26 cellular contexts compared by ENCODE assay signal in the genomic region with DNA sequence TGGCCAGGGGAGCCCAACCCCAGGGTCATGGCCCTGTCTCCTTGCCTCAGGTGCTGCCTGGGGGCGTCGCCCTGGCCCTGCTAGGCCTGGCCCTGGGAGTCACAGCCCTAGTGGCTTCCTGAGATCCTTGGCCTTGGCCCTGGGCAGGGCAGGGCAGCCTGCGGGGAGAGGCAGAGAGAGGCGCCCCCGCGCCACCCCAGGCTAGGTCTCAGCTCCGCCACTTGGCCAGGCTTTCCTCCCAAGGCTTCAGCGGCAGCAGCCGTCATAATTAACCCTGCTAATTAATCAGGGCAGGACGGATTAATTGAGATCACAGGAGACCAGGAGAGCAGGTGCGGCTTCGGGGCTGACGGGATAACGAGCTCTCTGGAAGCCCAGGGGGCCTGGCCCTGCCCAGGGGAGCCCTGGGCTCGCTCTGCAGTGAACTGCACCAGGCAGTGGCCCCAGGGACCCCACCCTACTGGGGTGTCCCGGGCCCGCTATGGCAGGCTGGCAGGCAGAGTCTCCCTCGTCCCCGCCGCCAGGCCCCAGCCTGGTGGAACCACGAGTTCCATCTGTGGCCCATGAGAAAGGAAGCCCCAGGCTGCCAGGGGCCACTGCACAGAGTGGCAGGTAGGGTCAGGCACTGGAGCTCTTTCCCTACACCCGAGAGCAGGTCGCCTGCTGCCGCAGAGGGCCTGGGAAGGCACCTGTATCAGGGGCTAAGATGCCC.
"Had no signal": no experiment of that assay in that cellular context is flagged by ENCODE, and none has a peak within 500 bp of the region (broad histone marks: within the 10 kb centered on the region; RNA-seq: fewer than 3 reads in every experiment).

No MANE protein-coding gene starts in this region.

- H3K36me3 Mint-ChIP-seq: activated naive CD8-positive, alpha-beta T cell treated with anti-CD3 and anti-CD28 coated beads for 36 hours; immature natural killer cell; naive B cell had no signal

- ATAC-seq: activated CD4-positive, alpha-beta T cell treated with anti-CD3 and anti-CD28 coated beads for 36 hours; activated T-cell treated with anti-CD3 and anti-CD28 coated beads, Interleukin-2, amount 50 U/mL, for 4 hours; foreskin keratinocyte; left lobe of liver; stimulated activated naive CD8-positive, alpha-beta T cell treated with anti-CD3 and anti-CD28 coated beads, Interleukin-15, amount 100 ng/mL, for 72 hours had no signal

- H3K27ac ChIP-seq: foreskin keratinocyte, hepatocyte, lower lobe of right lung, neutrophil, ovary, prostate gland, spleen, suprapubic skin, transverse colon, uterus had no signal

- H3K9me3 Mint-ChIP-seq: activated B cell treated with CpG ODN at 0.5 μM for 24 hours; activated naive CD8-positive, alpha-beta T cell treated with anti-CD3 and anti-CD28 coated beads for 36 hours; activated T-cell treated with anti-CD3 and anti-CD28 coated beads, Interleukin-2, amount 50 U/mL, for 4 hours; immature natural killer cell; naive B cell; stimulated activated naive CD8-positive, alpha-beta T cell treated with anti-CD3 and anti-CD28 coated beads, Interleukin-15, amount 100 ng/mL, for 72 hours had no signal

- H3K27ac Mint-ChIP-seq: activated B cell treated with CpG ODN at 0.5 μM for 24 hours; activated CD4-positive, alpha-beta T cell treated with anti-CD3 and anti-CD28 coated beads for 36 hours; activated naive CD8-positive, alpha-beta T cell treated with anti-CD3 and anti-CD28 coated beads for 36 hours; immature natural killer cell; naive B cell; stimulated activated naive CD8-positive, alpha-beta T cell treated with anti-CD3 and anti-CD28 coated beads, Interleukin-15, amount 100 ng/mL, for 72 hours had no signal

- DNase-seq: activated B cell treated with CpG ODN at 0.5 μM for 24 hours; activated CD4-positive, alpha-beta T cell treated with anti-CD3 and anti-CD28 coated beads for 36 hours; activated CD4-positive, alpha-beta T cell treated with anti-CD3 and anti-CD28 coated beads, Interleukin-2, amount 50 U/mL, for 48 hours; activated CD8-positive, alpha-beta memory T cell treated with anti-CD3 and anti-CD28 coated beads, Interleukin-2, amount 50 U/mL, for 48 hours; activated naive CD4-positive, alpha-beta T cell treated with Interleukin-2 at 50 U/mL for 16 hours; activated naive CD8-positive, alpha-beta T cell treated with anti-CD3 and anti-CD28 coated beads for 36 hours; activated T-cell treated with anti-CD3 and anti-CD28 coated beads, Interleukin-2, amount 50 U/mL, for 4 hours; central memory CD4-positive, alpha-beta T cell; dermis blood vessel endothelial cell; effector CD8-positive, alpha-beta T cell; erythroblast; foreskin keratinocyte; immature natural killer cell; lower lobe of right lung; naive B cell; ovary; spleen; stimulated activated CD4-positive, alpha-beta T cell treated with anti-CD3 and anti-CD28 coated beads, Interleukin-4, amount 100 ng/mL, for 1 hour; stimulated activated naive CD8-positive, alpha-beta T cell treated with anti-CD3 and anti-CD28 coated beads, Interleukin-15, amount 100 ng/mL, for 72 hours; transverse colon; uterus had no signal

- H3K4me3 Mint-ChIP-seq: activated B cell treated with CpG ODN at 0.5 μM for 24 hours; activated CD4-positive, alpha-beta T cell treated with anti-CD3 and anti-CD28 coated beads for 36 hours; activated naive CD8-positive, alpha-beta T cell treated with anti-CD3 and anti-CD28 coated beads for 36 hours; activated T-cell treated with anti-CD3 and anti-CD28 coated beads, Interleukin-2, amount 50 U/mL, for 4 hours; immature natural killer cell; stimulated activated naive CD8-positive, alpha-beta T cell treated with anti-CD3 and anti-CD28 coated beads, Interleukin-15, amount 100 ng/mL, for 72 hours had no signal

- H3K4me1 Mint-ChIP-seq: activated B cell treated with CpG ODN at 0.5 μM for 24 hours; activated CD4-positive, alpha-beta T cell treated with anti-CD3 and anti-CD28 coated beads for 36 hours; activated naive CD8-positive, alpha-beta T cell treated with anti-CD3 and anti-CD28 coated beads for 36 hours; immature natural killer cell; naive B cell; stimulated activated naive CD8-positive, alpha-beta T cell treated with anti-CD3 and anti-CD28 coated beads, Interleukin-15, amount 100 ng/mL, for 72 hours had no signal

- H3K27me3 Mint-ChIP-seq: activated CD4-positive, alpha-beta T cell treated with anti-CD3 and anti-CD28 coated beads for 36 hours; activated naive CD8-positive, alpha-beta T cell treated with anti-CD3 and anti-CD28 coated beads for 36 hours had no signal
